ENCODE assay signal across 8 cellular contexts in genomic region chr5:103258957-103259704, GRCh38. TPM values are rescaled to one million over a fixed set of nuclear protein-coding genes. Genes with fewer than 3 reads are reported as not detected.
DNase-seq lines count a peak whose midpoint lies in the region; ATAC-seq and TF ChIP-seq lines count a peak whose summit lies in the region.

No MANE protein-coding gene starts in this region.

- H3K4me1 ChIP-seq in Peyer's patch (peaks cover 0 to 16% (median 2%) of the 10 kb centered on the region in 4 donors), neuronal stem cell (ENCODE audit: control insufficient read depth in 2 of 2, insufficient read depth in 1 of 2, low read depth in 1 of 2, low read length in 2 of 2) (peaks cover 2 to 11% of the 10 kb centered on the region in 2 donors)

- H3K4me3 ChIP-seq in Peyer's patch (peak overlapping the region; percentile 87 to 94 (median 92)), foreskin fibroblast (ENCODE audit: low read depth in 1 of 2, low read length in 2 of 2) (peak overlapping the region; percentile 82 to 98), neuronal stem cell (ENCODE audit: low read length in 2 of 2) (peak overlapping the region; percentile 84 to 100)

- H3K36me3 Mint-ChIP-seq in activated T-helper 17 cell treated with anti-CD3 and anti-CD28 coated beads, Interleukin-2, amount 50 U/mL, for 72 hours (ENCODE audit: low read depth): no peaks in the 10 kb centered on the region

- no peaks in the 10 kb centered on the region for H3K27me3 ChIP-seq in Peyer's patch
- H3K27me3 ChIP-seq in neuronal stem cell (ENCODE audit: control insufficient read depth in 3 of 3, insufficient read depth in 3 of 3, low read depth in 1 of 3, low read length in 3 of 3): no peaks in the 10 kb centered on the region

- peak in 1 of 2 donors; percentile 26 for TF ChIP-seq POLR2A in Peyer's patch (IDR thresholded peaks at IDR 0.05)

- H2AFZ ChIP-seq in neuronal stem cell (ENCODE audit: low read length): peak overlapping the region; percentile 95

- peak overlapping the region; percentile 83 for H3K4me2 ChIP-seq in neuronal stem cell (ENCODE audit: insufficient read depth, low read length, poor library complexity, severe bottlenecking)

- DNase-seq in COLO829 (ENCODE audit: low spot score) (peak; percentile 7), Peyer's patch (peak; percentile 38 to 83 (median 75)), foreskin fibroblast (peak; percentile 33 to 70), neuronal stem cell (ENCODE audit: low spot score) (peak; percentile 53), substantia nigra (lab: John Stamatoyannopoulos, UW) (peak in 43 of 49 donors; percentile 13 to 87 (median 64))

- peak overlapping the region; percentile 92 for H3K4me3 Mint-ChIP-seq in activated T-helper 17 cell treated with anti-CD3 and anti-CD28 coated beads, Interleukin-2, amount 50 U/mL, for 72 hours

- H3K23ac ChIP-seq in neuronal stem cell (ENCODE audit: low read depth, low read length, poor library complexity): peak overlapping the region; percentile 96

- no peak overlapping the region for H4K91ac ChIP-seq in neuronal stem cell (ENCODE audit: low read depth, low read length, poor library complexity)

- H3K36me3 ChIP-seq in Peyer's patch (no peaks in the 10 kb centered on the region), neuronal stem cell (replicated peaks in 1 of 2; ENCODE audit: control insufficient read depth in 2 of 2, insufficient read depth in 2 of 2, low read length in 2 of 2) (peaks cover 0 to 2% of the 10 kb centered on the region in 2 donors)

- peak overlapping the region; percentile 94 for H2BK12ac ChIP-seq in neuronal stem cell (ENCODE audit: low read length)

- H3K9ac ChIP-seq in neuronal stem cell (ENCODE audit: low read depth, low read length, poor library complexity): peak overlapping the region; percentile 93

- peak overlapping the region; percentile 93 for H2BK120ac ChIP-seq in neuronal stem cell (ENCODE audit: low read depth, low read length)

- H3K9me3 ChIP-seq in Peyer's patch: no peaks in the 10 kb centered on the region
- H3K9me3 ChIP-seq in neuronal stem cell (replicated peaks in 1 of 2; ENCODE audit: control insufficient read depth in 2 of 2, insufficient read depth in 1 of 2, low read depth in 1 of 2, low read length in 2 of 2): no peaks in the 10 kb centered on the region

- H3K27me3 Mint-ChIP-seq in activated T-helper 17 cell treated with anti-CD3 and anti-CD28 coated beads, Interleukin-2, amount 50 U/mL, for 72 hours: peaks cover 11% of the 10 kb centered on the region

- peaks cover 28% of the 10 kb centered on the region for H3K4me1 Mint-ChIP-seq in activated T-helper 17 cell treated with anti-CD3 and anti-CD28 coated beads, Interleukin-2, amount 50 U/mL, for 72 hours

- ATAC-seq in GM19455 (IDR thresholded peaks at IDR 0.05; ENCODE audit: unreplicated experiment) (peak; percentile 50), HG03565 (IDR thresholded peaks at IDR 0.05; ENCODE audit: unreplicated experiment) (peak; percentile 29)
- peak; percentile 58 for ATAC-seq in activated T-helper 17 cell treated with anti-CD3 and anti-CD28 coated beads, Interleukin-2, amount 50 U/mL, for 72 hours (replicated peaks)

- peak overlapping the region; percentile 79 to 97 (median 91) for H3K27ac ChIP-seq in Peyer's patch
- peak overlapping the region; percentile 93 for H3K27ac ChIP-seq in neuronal stem cell (replicated peaks; ENCODE audit: low read length)
- peak overlapping the region; percentile 93 for H3K27ac ChIP-seq in substantia nigra (ENCODE audit: low read depth, low read length, poor library complexity, severe bottlenecking)

- TF ChIP-seq CTCF in Peyer's patch (IDR thresholded peaks at IDR 0.05): peak in 1 of 6 experiments; percentile 25
- no peak for TF ChIP-seq CTCF in foreskin fibroblast (IDR thresholded peaks at IDR 0.05; ENCODE audit: low read depth, low read length)

- peak overlapping the region; percentile 89 for H3K14ac ChIP-seq in neuronal stem cell (ENCODE audit: low read length)

- peak overlapping the region; percentile 56 for H2AK5ac ChIP-seq in neuronal stem cell (ENCODE audit: low read depth, low read length)

- no peak overlapping the region for H3K4ac ChIP-seq in neuronal stem cell (ENCODE audit: low read length)

- peaks cover 6% of the 10 kb centered on the region for H3K79me1 ChIP-seq in neuronal stem cell (ENCODE audit: low read depth, low read length)

- H4K8ac ChIP-seq in neuronal stem cell (ENCODE audit: low read depth, low read length): no peak overlapping the region

- peak overlapping the region; percentile 70 for H2BK5ac ChIP-seq in neuronal stem cell (ENCODE audit: low read length)

- no peaks in the 10 kb centered on the region for H3K9me3 Mint-ChIP-seq in activated T-helper 17 cell treated with anti-CD3 and anti-CD28 coated beads, Interleukin-2, amount 50 U/mL, for 72 hours

- no CpG with 5 or more reads among the region's 91 CpGs for WGBS in neuronal stem cell (ENCODE audit: extremely low coverage in 2 of 2, insufficient read length in 2 of 2, insufficient replicate concordance in 1 of 2), 2 donors

- peak overlapping the region; percentile 98 for H3K18ac ChIP-seq in neuronal stem cell (ENCODE audit: low read length)

- peak overlapping the region; percentile 80 for H3K27ac Mint-ChIP-seq in activated T-helper 17 cell treated with anti-CD3 and anti-CD28 coated beads, Interleukin-2, amount 50 U/mL, for 72 hours

- H2BK15ac ChIP-seq in neuronal stem cell (ENCODE audit: low read length): peak overlapping the region; percentile 9

RNA-seq across cellular contexts. Expression of gene MACIR, which starts 0.6 kb away (rescaled TPM):
- total RNA-seq in Peyer's patch: 10 to 100 TPM in 3 of 4 donors, 1 to 10 TPM in 1; 4.1 to 42.7 (median 24.1) TPM
- total RNA-seq in activated T-helper 17 cell treated with anti-CD3 and anti-CD28 coated beads, Interleukin-2, amount 50 U/mL, for 72 hours: 1 to 10 TPM; 5.2 to 9.7 TPM
- polyA plus RNA-seq in neuronal stem cell (2013, experiment 1 of 2): 14.8 TPM
- 14.6 TPM for polyA plus RNA-seq in neuronal stem cell (2013, experiment 2 of 2)

Comparison
In these comparisons a context has a peak if more than half of its experiments do, and no peak if none do; other contexts are left out.
1. Peak in every context shown above with its lines: DNase-seq, ATAC-seq, H3K4me3 ChIP-seq and H3K27ac ChIP-seq.
2. DNase-seq: peak in every context shown above with its lines; median percentile 75 in Peyer's patch; 64 in substantia nigra; 53 in neuronal stem cell; 52 in foreskin fibroblast; 7 in COLO829.